ENCODE assay signal across 22 cellular contexts in the genomic region with DNA sequence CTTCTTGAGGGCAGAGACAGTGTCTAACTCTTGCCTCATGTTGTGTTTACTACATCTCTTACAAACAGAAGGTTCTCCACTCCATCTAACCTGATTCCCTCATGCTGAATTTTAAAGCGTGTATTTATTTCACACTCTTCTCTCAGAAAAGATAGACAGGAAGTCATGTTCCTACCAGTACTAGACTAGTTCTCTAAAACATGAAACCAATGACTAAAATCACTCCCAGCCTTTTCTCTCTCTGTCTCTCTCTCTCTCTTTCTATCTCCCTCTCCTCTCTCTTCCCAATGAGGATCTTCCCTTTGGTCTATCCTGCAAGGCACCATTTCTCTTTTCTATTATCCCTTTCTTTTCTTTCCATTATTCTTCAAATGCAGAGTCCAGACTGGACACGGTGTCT.
"Had no signal": no experiment of that assay in that cellular context is flagged by ENCODE, and none has a peak within 500 bp of the region (broad histone marks: within the 10 kb centered on the region; RNA-seq: fewer than 3 reads in every experiment).

No MANE protein-coding gene starts in this region.

- H3K9me3 ChIP-seq: sigmoid colon, testis, vagina had no signal

- H3K4me3 Mint-ChIP-seq: brain; dendritic cell treated with granulocyte-macrophage colony-stimulating factor and Interleukin-4, amounts not matched to agents 40 ng/mL and 50 ng/mL, for 4 days; immature natural killer cell; naive thymus-derived CD8-positive, alpha-beta T cell; type B pancreatic cell had no signal

- H3K36me3 ChIP-seq: sigmoid colon, vagina, WERI-Rb-1 had no signal

- H3K9me3 Mint-ChIP-seq: brain; dendritic cell treated with granulocyte-macrophage colony-stimulating factor and Interleukin-4, amounts not matched to agents 40 ng/mL and 50 ng/mL, for 4 days; type B pancreatic cell had no signal

- H3K27ac Mint-ChIP-seq: activated naive CD4-positive, alpha-beta T cell treated with anti-CD3 and anti-CD28 coated beads, Interleukin-2, amount 50 U/mL, for 72 hours; brain; dendritic cell treated with granulocyte-macrophage colony-stimulating factor and Interleukin-4, amounts not matched to agents 40 ng/mL and 50 ng/mL, for 4 days; immature natural killer cell; naive thymus-derived CD8-positive, alpha-beta T cell; type B pancreatic cell had no signal

- H3K4me3 ChIP-seq: hepatocyte, lung, sigmoid colon, testis, vagina had no signal

- H3K79me2 ChIP-seq: hepatocyte had no signal

- H3K4me2 ChIP-seq: hepatocyte had no signal

- DNase-seq: activated CD4-positive, alpha-beta T cell treated with anti-CD3 and anti-CD28 coated beads, Interleukin-2, amount 50 U/mL, for 1 hour; activated CD4-positive, CD25-positive, alpha-beta regulatory T cell treated with anti-CD3 and anti-CD28 coated beads, Interleukin-2, amount 50 U/mL, for 72 hours; activated T-cell treated with anti-CD3 and anti-CD28 coated beads, Interleukin-2, amount 50 U/mL, for 1 hour; aorta; effector CD8-positive, alpha-beta T cell; immature natural killer cell; naive thymus-derived CD8-positive, alpha-beta T cell; retina; sigmoid colon; stimulated activated CD4-positive, alpha-beta T cell treated with anti-CD3 and anti-CD28 coated beads, Interleukin-2, amount 100 ng/mL, for 48 hours; stimulated activated naive CD4-positive, alpha-beta T cell; testis; WERI-Rb-1 had no signal

- H3K4me1 Mint-ChIP-seq: brain; immature natural killer cell; naive thymus-derived CD8-positive, alpha-beta T cell had no signal

- H3K4me1 ChIP-seq: foreskin keratinocyte, sigmoid colon, testis, vagina had no signal

- H3K36me3 Mint-ChIP-seq: activated naive CD4-positive, alpha-beta T cell treated with anti-CD3 and anti-CD28 coated beads, Interleukin-2, amount 50 U/mL, for 72 hours; brain; immature natural killer cell; naive thymus-derived CD8-positive, alpha-beta T cell; type B pancreatic cell had no signal

- H3K27me3 ChIP-seq: foreskin keratinocyte, sigmoid colon, testis, vagina had no signal

- ATAC-seq: activated naive CD4-positive, alpha-beta T cell treated with anti-CD3 and anti-CD28 coated beads, Interleukin-2, amount 50 U/mL, for 72 hours; left lobe of liver; naive thymus-derived CD8-positive, alpha-beta T cell had no signal

- H3K27ac ChIP-seq: foreskin keratinocyte, hepatocyte, sigmoid colon, testis, vagina, WERI-Rb-1 had no signal

- H2AFZ ChIP-seq: hepatocyte had no signal

- H3K27me3 Mint-ChIP-seq: brain; dendritic cell treated with granulocyte-macrophage colony-stimulating factor and Interleukin-4, amounts not matched to agents 40 ng/mL and 50 ng/mL, for 4 days had no signal
